9 cellular contexts compared by ENCODE assay signal in the genomic region with DNA sequence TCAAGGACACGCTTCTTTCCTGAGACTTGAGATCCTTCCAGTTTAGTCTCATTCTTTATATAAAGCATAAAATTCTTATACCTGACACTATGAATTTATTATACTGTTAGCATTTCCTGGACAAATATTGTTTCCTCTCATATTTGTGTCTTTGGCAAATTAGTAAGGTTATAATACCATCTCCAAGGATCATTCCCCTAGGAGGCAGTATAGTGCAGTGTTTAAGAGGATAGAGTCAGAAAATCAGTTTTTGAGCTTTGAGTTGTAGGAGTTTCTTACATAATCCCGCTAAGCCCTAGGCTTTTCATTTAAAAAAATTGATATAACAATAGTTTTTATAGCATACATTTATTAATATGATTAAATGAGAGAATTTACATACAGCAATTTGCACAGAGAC.
DNase-seq lines count a peak whose midpoint lies in the region; ATAC-seq, FAIRE-seq and TF ChIP-seq lines count a peak whose summit lies in the region.
"Had no signal": no experiment of that assay in that cellular context is flagged by ENCODE, and none has a peak within 500 bp of the region (broad histone marks: within the 10 kb centered on the region; RNA-seq: fewer than 3 reads in every experiment).

No MANE protein-coding gene starts in this region.

- no peak overlapping the region for H3K27ac ChIP-seq in keratinocyte (ENCODE audit: control insufficient read depth, insufficient read depth, low read length)

- POLR2A ChIA-PET in GM10248 (lab: Yijun Ruan, JAX), result no interaction called here

- no peaks in the 10 kb centered on the region for H4K20me1 ChIP-seq in keratinocyte (ENCODE audit: control insufficient read depth, extremely low read depth, insufficient read depth, low read length)

- H3K9me3 ChIP-seq in keratinocyte (ENCODE audit: control insufficient read depth, low read depth, low read length), result no peaks in the 10 kb centered on the region

- FAIRE-seq in TTC549 (lab: Jason Lieb, UNC), result peak; percentile 5
- FAIRE-seq in keratinocyte (lab: Jason Lieb, UNC), result no peak

- DNase-seq in AG10803 (ENCODE audit: low read depth) (peak; percentile 81), HT1080 (ENCODE audit: low read depth) (peak; percentile 24), keratinocyte (ENCODE audit: low read depth, low spot score) (no peak), GM10248 (ENCODE audit: extremely low spot score) (no peak)
- DNase-seq in stimulated activated CD4-positive, alpha-beta T cell treated with anti-CD3 and anti-CD28 coated beads, Interleukin-4, amount 100 ng/mL, for 1 hour, result no peak
- DNase-seq in effector CD8-positive, alpha-beta T cell (lab: John Stamatoyannopoulos, UW), result no peak
- DNase-seq: NCI-H2171 had no signal

- no peaks in the 10 kb centered on the region for H3K4me1 ChIP-seq in keratinocyte (ENCODE audit: control insufficient read depth, extremely low read depth, insufficient read depth, low read length)

- no peaks in the 10 kb centered on the region for H3K9me1 ChIP-seq in keratinocyte (ENCODE audit: control insufficient read depth, extremely low read depth, insufficient read depth, low read length)

- no peak overlapping the region for H3K9ac ChIP-seq in keratinocyte (ENCODE audit: control insufficient read depth, extremely low read depth, insufficient read depth, low read length)

- peak; percentile 66 for TF ChIP-seq CTCF in AG10803 (conservative IDR thresholded peaks at IDR 0.05; ENCODE audit: low read length)
- TF ChIP-seq CTCF in keratinocyte (optimal IDR thresholded peaks at IDR 0.05 in 1 of 3, IDR thresholded peaks at IDR 0.05 in 1 of 3, conservative IDR thresholded peaks at IDR 0.05 in 1 of 3; ENCODE audit: extremely low read depth in 1 of 3, insufficient read depth in 2 of 3, low read length in 3 of 3), result peak in 2 of 3 experiments; percentile 33 to 39
- TF ChIP-seq CTCF in GM10248 (IDR thresholded peaks at IDR 0.05; ENCODE audit: control extremely low read depth, extremely low read depth, low read depth, missing control alignments), result no peak

- no peak overlapping the region for H2AFZ ChIP-seq in keratinocyte (ENCODE audit: control insufficient read depth, low read length)

- ATAC-seq in HG02588 (IDR thresholded peaks at IDR 0.05; ENCODE audit: unreplicated experiment), result no peak

- H3K4me2 ChIP-seq in keratinocyte (ENCODE audit: control insufficient read depth, extremely low read depth, insufficient read depth, low read depth, low read length), result no peak overlapping the region

- H3K36me3 ChIP-seq in keratinocyte (ENCODE audit: control insufficient read depth in 2 of 2, extremely low read depth in 1 of 2, insufficient read depth in 2 of 2, low read length in 2 of 2), result no peaks in the 10 kb centered on the region

- no peaks in the 10 kb centered on the region for H3K27me3 ChIP-seq in keratinocyte (ENCODE audit: control insufficient read depth, extremely low read depth, insufficient read depth, low read length)

- no peak overlapping the region for H3K4me3 ChIP-seq in AG10803 (ENCODE audit: low read length)
- H3K4me3 ChIP-seq in keratinocyte (ENCODE audit: control insufficient read depth in 2 of 3, extremely low read depth in 1 of 3, insufficient read depth in 2 of 3, low read depth in 1 of 3, low read length in 3 of 3), result no peak overlapping the region

- CTCF ChIA-PET in GM10248 (lab: Yijun Ruan, JAX), result interaction anchor here (1.2 kb wide), 1 partner anchor 799 kb away, joined by 3 read pairs; no protein-coding TSS in a partner anchor

- no peaks in the 10 kb centered on the region for H3K79me2 ChIP-seq in keratinocyte (ENCODE audit: control insufficient read depth, insufficient read depth, low read length)

- dilution Hi-C loops in keratinocyte (cut with MboI; ENCODE audit: extremely low pct_ligation_motif_present, low sequenced_read_pairs), result no loop called here

Comparison
In these comparisons a context has a peak if more than half of its experiments do, and no peak if none do; other contexts are left out.
1. DNase-seq: peak in AG10803 (single experiment) and HT1080 (single experiment); none in keratinocyte (single experiment), stimulated activated CD4-positive, alpha-beta T cell treated with anti-CD3 and anti-CD28 coated beads, Interleukin-4, amount 100 ng/mL, for 1 hour (single experiment), GM10248 (single experiment) and effector CD8-positive, alpha-beta T cell (single experiment).